ENCODE assay signal across 33 cellular contexts in the genomic region with DNA sequence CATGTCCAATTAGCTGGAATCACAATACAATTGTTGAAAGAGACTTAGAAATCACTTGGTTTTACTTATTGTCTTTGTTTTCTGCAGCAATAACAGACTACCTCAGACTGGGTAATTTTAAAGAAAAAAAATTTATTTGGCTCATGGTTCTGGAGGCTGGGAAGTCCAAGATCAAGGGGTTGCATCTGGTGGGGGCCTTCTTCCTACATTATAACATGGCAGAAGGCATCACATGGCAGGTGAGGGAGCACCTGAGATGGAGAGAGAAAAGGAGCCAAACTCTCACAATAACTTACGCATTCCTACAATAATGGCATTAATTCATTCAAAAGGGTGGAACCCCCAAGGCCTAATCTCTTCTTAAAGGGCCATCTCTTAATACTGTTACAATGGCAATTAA. TPM values are rescaled to one million over a fixed set of nuclear protein-coding genes. Genes with fewer than 3 reads are reported as not detected.
A peak's percentile ranks its signal among the peaks of the same experiment; 100 is the strongest.
DNase-seq lines count a peak whose midpoint lies in the region; ATAC-seq, FAIRE-seq and TF ChIP-seq lines count a peak whose summit lies in the region.
"Had no signal": no experiment of that assay in that cellular context is flagged by ENCODE, and none has a peak within 500 bp of the region (broad histone marks: within the 10 kb centered on the region; RNA-seq: fewer than 3 reads in every experiment).

No MANE protein-coding gene starts in this region.

- no peaks in the 10 kb centered on the region for H3K36me3 ChIP-seq in HepG2 (replicated peaks in 1 of 2; ENCODE audit: control insufficient read depth in 1 of 2, insufficient read depth in 2 of 2, low read length in 2 of 2)
- no peaks in the 10 kb centered on the region for H3K36me3 ChIP-seq in right lobe of liver
- H3K36me3 ChIP-seq: BE2C; BLaER1; BLaER1 treated with 17β-estradiol and CSF1 and Interleukin-3, amounts not matched to agents 10 nM and 100 nM had no signal

- CTCF ChIA-PET in HepG2 (lab: Yijun Ruan, JAX; ENCODE audit: low intra/inter-chr PET ratio, low total read pairs): no interaction called here

- H3K27me3 ChIP-seq in HepG2 (ENCODE audit: control insufficient read depth in 1 of 2, insufficient read depth in 2 of 2, low read length in 2 of 2): no peaks in the 10 kb centered on the region
- H3K27me3 ChIP-seq in right lobe of liver: no peaks in the 10 kb centered on the region
- H3K27me3 ChIP-seq: BE2C; BLaER1; BLaER1 treated with 17β-estradiol and CSF1 and Interleukin-3, amounts not matched to agents 10 nM and 100 nM had no signal

- TF ChIP-seq RAD21 in HepG2 (CRISPR knock-in tag; IDR thresholded peaks at IDR 0.05): no peak

- no peak for ATAC-seq in HepG2
- no peak for ATAC-seq in right lobe of liver
- ATAC-seq: A549; CD8-positive, alpha-beta T cell had no signal

- POLR2A ChIA-PET in HepG2 (lab: Yijun Ruan, JAX): no interaction called here

- TF ChIP-seq POLR2A in HepG2 (IDR thresholded peaks at IDR 0.05; ENCODE audit: insufficient read depth in 1 of 2, low read depth in 2 of 2, low read length in 2 of 2) (no peak), right lobe of liver (IDR thresholded peaks at IDR 0.05) (no peak)

- no peak overlapping the region for H3K4me3 ChIP-seq in HepG2 (replicated peaks in 1 of 3; ENCODE audit: insufficient read depth in 1 of 3, low read depth in 2 of 3, low read length in 3 of 3)
- no peak overlapping the region for H3K4me3 ChIP-seq in right lobe of liver
- H3K4me3 ChIP-seq: A549; BLaER1; BLaER1 treated with 17β-estradiol and CSF1 and Interleukin-3, amounts not matched to agents 10 nM and 100 nM had no signal

- H4K20me1 ChIP-seq in HepG2 (ENCODE audit: insufficient read depth, low read length): no peaks in the 10 kb centered on the region
- H4K20me1 ChIP-seq: BLaER1; BLaER1 treated with 17β-estradiol and CSF1 and Interleukin-3, amounts not matched to agents 10 nM and 100 nM had no signal

- FAIRE-seq in HepG2 (lab: Jason Lieb, UNC): no peak
- FAIRE-seq: A204.1, A549, D721Med had no signal

- no peak for TF ChIP-seq CTCF in HepG2 (CRISPR knock-in tag; IDR thresholded peaks at IDR 0.05)
- TF ChIP-seq CTCF in right lobe of liver (IDR thresholded peaks at IDR 0.05): no peak

- in situ Hi-C loops in HepG2 (cut with HindIII; ENCODE audit: extremely low pct_ligation_motif_present, low pct_unique_long_range_greater_than_20kb): no loop called here

- H3K9me3 ChIP-seq in HepG2 (ENCODE audit: low read length) (no peaks in the 10 kb centered on the region), right lobe of liver (no peaks in the 10 kb centered on the region)
- H3K9me3 ChIP-seq: A549; BE2C; BLaER1; BLaER1 treated with 17β-estradiol and CSF1 and Interleukin-3, amounts not matched to agents 10 nM and 100 nM; Caco-2 had no signal

- no peak overlapping the region for H2AFZ ChIP-seq in HepG2 (ENCODE audit: low read length)

- H3K9ac ChIP-seq in HepG2 (ENCODE audit: insufficient read depth, low read depth, low read length): no peak overlapping the region
- H3K9ac ChIP-seq: BLaER1; BLaER1 treated with 17β-estradiol and CSF1 and Interleukin-3, amounts not matched to agents 10 nM and 100 nM had no signal

- H3K27ac ChIP-seq in HepG2 (ENCODE audit: extremely low read length, insufficient read depth, low read length) (no peak overlapping the region), right lobe of liver (no peak overlapping the region)
- H3K27ac ChIP-seq: 22Rv1; A549; BLaER1; BLaER1 treated with 17β-estradiol and CSF1 and Interleukin-3, amounts not matched to agents 10 nM and 100 nM; C4-2B had no signal

- H3K4me2 ChIP-seq in HepG2 (ENCODE audit: low read depth, low read length): no peak overlapping the region
- H3K4me2 ChIP-seq: A549; BLaER1; BLaER1 treated with 17β-estradiol and CSF1 and Interleukin-3, amounts not matched to agents 10 nM and 100 nM had no signal

- 92% methylated on average over 1 of the region's 1 CpG for WGBS in HepG2 (ENCODE audit: low lambda C conversion rate)
- WGBS in right lobe of liver (ENCODE audit: insufficient coverage, low coverage, low lambda C conversion rate, missing lambda C conversion rate): 58% methylated on average over 1 of the region's 1 CpG

- BruUV-seq in HepG2 (replicated peaks; lab: Mats Ljungman, UMichigan): no TSS peak

- intact Hi-C loops in HepG2 (cut with micrococcal nuclease; ENCODE audit: unreplicated experiment): no loop called here
- intact Hi-C loops in right lobe of liver (cut with DNase I): no loop called here

- DNase-seq in HepG2 (ENCODE audit: low spot score) (no peak), right lobe of liver (no peak)
- DNase-seq: 8988T; ACHN; AML-193; BE2C; C1 segment of cervical spinal cord; Caco-2; Calu3; CD4-positive, alpha-beta memory T cell; CD4-positive, alpha-beta T cell; CD4-positive, CD25-positive, alpha-beta regulatory T cell; CD8-positive, alpha-beta memory T cell; CD8-positive, alpha-beta T cell; COR-L47; DMS 273 treated with DMSO at 0.1 percent for 48 hours; DMS153; DMS53; DMS79; DMS79 treated with DMSO at 0.1 percent for 48 hours; DND-41; EL had no signal

- TF ChIP-seq EP300 in HepG2 (IDR thresholded peaks at IDR 0.05; ENCODE audit: low read depth in 2 of 2, low read length in 2 of 2): no peak
- no peak for TF ChIP-seq EP300 in HepG2 (CRISPR knock-in tag; IDR thresholded peaks at IDR 0.05; ENCODE audit: borderline replicate concordance)

- peaks cover 39% of the 10 kb centered on the region for H3K4me1 ChIP-seq in HepG2 (ENCODE audit: insufficient read depth, low read length)
- H3K4me1 ChIP-seq in right lobe of liver: no peaks in the 10 kb centered on the region
- H3K4me1 ChIP-seq: A549; BE2C; BLaER1; BLaER1 treated with 17β-estradiol and CSF1 and Interleukin-3, amounts not matched to agents 10 nM and 100 nM; Caco-2 had no signal

- no peaks in the 10 kb centered on the region for H3K79me2 ChIP-seq in HepG2 (ENCODE audit: insufficient read depth, low read length)

TF ChIP-seq in HepG2, 621 proteins besides CTCF, POLR2A, EP300 and RAD21:
- TF ChIP-seq ZNF564 (CRISPR knock-in tag; IDR thresholded peaks at IDR 0.05) (peak; percentile 94), ZXDC (CRISPR knock-in tag; IDR thresholded peaks at IDR 0.05) (no peak)
- TF ChIP-seq, protein P1, sequence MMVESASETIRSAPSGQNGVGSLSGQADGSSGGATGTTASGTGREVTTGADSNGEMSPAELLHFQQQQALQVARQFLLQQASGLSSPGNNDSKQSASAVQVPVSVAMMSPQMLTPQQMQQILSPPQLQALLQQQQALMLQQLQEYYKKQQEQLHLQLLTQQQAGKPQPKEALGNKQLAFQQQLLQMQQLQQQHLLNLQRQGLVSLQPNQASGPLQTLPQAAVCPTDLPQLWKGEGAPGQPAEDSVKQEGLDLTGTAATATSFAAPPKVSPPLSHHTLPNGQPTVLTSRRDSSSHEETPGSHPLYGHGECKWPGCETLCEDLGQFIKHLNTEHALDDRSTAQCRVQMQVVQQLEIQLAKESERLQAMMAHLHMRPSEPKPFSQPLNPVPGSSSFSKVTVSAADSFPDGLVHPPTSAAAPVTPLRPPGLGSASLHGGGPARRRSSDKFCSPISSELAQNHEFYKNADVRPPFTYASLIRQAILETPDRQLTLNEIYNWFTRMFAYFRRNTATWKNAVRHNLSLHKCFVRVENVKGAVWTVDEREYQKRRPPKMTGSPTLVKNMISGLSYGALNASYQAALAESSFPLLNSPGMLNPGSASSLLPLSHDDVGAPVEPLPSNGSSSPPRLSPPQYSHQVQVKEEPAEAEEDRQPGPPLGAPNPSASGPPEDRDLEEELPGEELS (CRISPR knock-in tag; IDR thresholded peaks at IDR 0.05): no peak

RNA-seq across cellular contexts. Expression of gene KLHL14, which starts 37.5 kb away (rescaled TPM):
- total RNA-seq in HepG2 (2016; rRNA removed; fragmentation: Illumina TruSeq; extraction: Trizol) (41.8 and 55.3 TPM in 2 replicates), right lobe of liver (under 1 TPM in 2 of 6 experiments, not detected in 4; 0.09 to 0.24 TPM)
- 4.2 and 4.5 TPM in 2 replicates for total RNA-seq in HepG2 (2016; cell fraction: cytosol; rRNA removed; fragmentation: Illumina TruSeq; extraction: Trizol; ENCODE audit: low read depth)
- total RNA-seq in HepG2 (2016; cell fraction: insoluble cytoplasmic fraction; rRNA removed; fragmentation: Illumina TruSeq; extraction: Trizol): 41.6 and 49.3 TPM in 2 replicates
- total RNA-seq in HepG2 (2016; cell fraction: membrane; rRNA removed; fragmentation: Illumina TruSeq; extraction: Trizol): 16.6 and 19.2 TPM in 2 replicates
- 59.9 and 65.4 TPM in 2 replicates for total RNA-seq in HepG2 (2016; cell fraction: nucleus; rRNA removed; fragmentation: Illumina TruSeq; extraction: Trizol)
- polyA plus RNA-seq in HepG2 (2011; rRNA removed): 14.5 and 16.0 TPM in 2 replicates
- polyA plus RNA-seq in HepG2 (2011; cell fraction: cytosol; rRNA removed): 8.1 and 12.2 TPM in 2 replicates
- 25.8 and 30.8 TPM in 2 replicates for polyA plus RNA-seq in HepG2 (2011; cell fraction: nucleus; rRNA removed)
- polyA plus RNA-seq in HepG2 (2012): 19.2 and 24.1 TPM in 2 replicates
- polyA plus RNA-seq in HepG2 (2016; cell fraction: cytosol; fragmentation: Illumina TruSeq; extraction: Trizol; ENCODE audit: low read depth): 1.3 and 1.6 TPM in 2 replicates
- polyA plus RNA-seq in HepG2 (2016; cell fraction: insoluble cytoplasmic fraction; fragmentation: Illumina TruSeq; extraction: Trizol; ENCODE audit: low read depth): 42.4 and 43.4 TPM in 2 replicates
- 5.6 and 6.2 TPM in 2 replicates for polyA plus RNA-seq in HepG2 (2016; cell fraction: membrane; fragmentation: Illumina TruSeq; extraction: Trizol; ENCODE audit: low read depth)
- 60.0 and 63.2 TPM in 2 replicates for polyA plus RNA-seq in HepG2 (2016; cell fraction: nucleus; fragmentation: Illumina TruSeq; extraction: Trizol; ENCODE audit: insufficient read depth, low read depth)
- polyA minus RNA-seq in HepG2 (2011; rRNA and poly(A)+ RNA removed; ENCODE audit: low replicate concordance): 122 TPM in 1 of 2 replicates, not detected in the other
- polyA minus RNA-seq in HepG2 (2011; cell fraction: cytosol; rRNA and poly(A)+ RNA removed): 19.7 and 21.2 TPM in 2 replicates
- 72.0 and 78.8 TPM in 2 replicates for polyA minus RNA-seq in HepG2 (2011; cell fraction: nucleus; rRNA and poly(A)+ RNA removed)
- total RNA-seq: A172; Caco-2; CD4-positive, alpha-beta memory T cell; CD4-positive, alpha-beta T cell; CD4-positive, CD25-positive, alpha-beta regulatory T cell; CD8-positive, alpha-beta memory T cell had no signal
- polyA plus RNA-seq: A549; AG04450; BJ; CD14-positive monocyte; CD8-positive, alpha-beta memory T cell had no signal

Comparison
In these comparisons a context has a peak if more than half of its experiments do, and no peak if none do; other contexts are left out.
1. RNA of gene KLHL14, which starts 37.5 kb away (total RNA-seq): 4.2 to 65.4 TPM in HepG2; 0.09 to 0.24 TPM in right lobe of liver; every median in the first group is over 4 times any median in the second.